In genomic region chr15:89662893-89663673, GRCh38 we compare ENCODE assay signal across 1 cellular context.
TF ChIP-seq lines count a peak whose summit lies in the region.

No MANE protein-coding gene starts in this region.

TF ChIP-seq in HCT116, 20 proteins besides CTCF, POLR2A, EP300 and RAD21 (continued from another document):
- TF ChIP-seq, protein P1, sequence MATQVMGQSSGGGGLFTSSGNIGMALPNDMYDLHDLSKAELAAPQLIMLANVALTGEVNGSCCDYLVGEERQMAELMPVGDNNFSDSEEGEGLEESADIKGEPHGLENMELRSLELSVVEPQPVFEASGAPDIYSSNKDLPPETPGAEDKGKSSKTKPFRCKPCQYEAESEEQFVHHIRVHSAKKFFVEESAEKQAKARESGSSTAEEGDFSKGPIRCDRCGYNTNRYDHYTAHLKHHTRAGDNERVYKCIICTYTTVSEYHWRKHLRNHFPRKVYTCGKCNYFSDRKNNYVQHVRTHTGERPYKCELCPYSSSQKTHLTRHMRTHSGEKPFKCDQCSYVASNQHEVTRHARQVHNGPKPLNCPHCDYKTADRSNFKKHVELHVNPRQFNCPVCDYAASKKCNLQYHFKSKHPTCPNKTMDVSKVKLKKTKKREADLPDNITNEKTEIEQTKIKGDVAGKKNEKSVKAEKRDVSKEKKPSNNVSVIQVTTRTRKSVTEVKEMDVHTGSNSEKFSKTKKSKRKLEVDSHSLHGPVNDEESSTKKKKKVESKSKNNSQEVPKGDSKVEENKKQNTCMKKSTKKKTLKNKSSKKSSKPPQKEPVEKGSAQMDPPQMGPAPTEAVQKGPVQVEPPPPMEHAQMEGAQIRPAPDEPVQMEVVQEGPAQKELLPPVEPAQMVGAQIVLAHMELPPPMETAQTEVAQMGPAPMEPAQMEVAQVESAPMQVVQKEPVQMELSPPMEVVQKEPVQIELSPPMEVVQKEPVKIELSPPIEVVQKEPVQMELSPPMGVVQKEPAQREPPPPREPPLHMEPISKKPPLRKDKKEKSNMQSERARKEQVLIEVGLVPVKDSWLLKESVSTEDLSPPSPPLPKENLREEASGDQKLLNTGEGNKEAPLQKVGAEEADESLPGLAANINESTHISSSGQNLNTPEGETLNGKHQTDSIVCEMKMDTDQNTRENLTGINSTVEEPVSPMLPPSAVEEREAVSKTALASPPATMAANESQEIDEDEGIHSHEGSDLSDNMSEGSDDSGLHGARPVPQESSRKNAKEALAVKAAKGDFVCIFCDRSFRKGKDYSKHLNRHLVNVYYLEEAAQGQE (IDR thresholded peaks at IDR 0.05; ENCODE audit: low read depth) = no peak
- TF ChIP-seq ZBTB33 (IDR thresholded peaks at IDR 0.05; ENCODE audit: extremely low read depth, insufficient replicate concordance, low read length) (no peak), ZFX (IDR thresholded peaks at IDR 0.05) (no peak), JUND (IDR thresholded peaks at IDR 0.05) (no peak), ZNF274 (IDR thresholded peaks at IDR 0.05; ENCODE audit: low read depth, low read length) (no peak), TCF7L2 (IDR thresholded peaks at IDR 0.05; ENCODE audit: borderline replicate concordance, extremely low read depth, insufficient read depth, insufficient read length) (no peak), CEBPB (IDR thresholded peaks at IDR 0.05; ENCODE audit: low read depth) (no peak), CBX3 (IDR thresholded peaks at IDR 0.05; ENCODE audit: low read depth) (no peak), SIN3A (IDR thresholded peaks at IDR 0.05; ENCODE audit: low read depth) (no peak), SP1 (IDR thresholded peaks at IDR 0.05; ENCODE audit: low read depth) (no peak), MAX (IDR thresholded peaks at IDR 0.05) (no peak), POLR2AphosphoS5 (IDR thresholded peaks at IDR 0.05; ENCODE audit: low read depth, low read length) (no peak), EGR1 (IDR thresholded peaks at IDR 0.05; ENCODE audit: low read depth) (no peak), EZH2 (IDR thresholded peaks at IDR 0.05) (no peak), YY1 (IDR thresholded peaks at IDR 0.05; ENCODE audit: extremely low read depth, insufficient replicate concordance, low read depth, low read length) (no peak), ELF1 (IDR thresholded peaks at IDR 0.05; ENCODE audit: borderline replicate concordance, low read depth) (no peak)
- TF ChIP-seq, protein P2, sequence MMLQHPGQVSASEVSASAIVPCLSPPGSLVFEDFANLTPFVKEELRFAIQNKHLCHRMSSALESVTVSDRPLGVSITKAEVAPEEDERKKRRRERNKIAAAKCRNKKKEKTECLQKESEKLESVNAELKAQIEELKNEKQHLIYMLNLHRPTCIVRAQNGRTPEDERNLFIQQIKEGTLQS (IDR thresholded peaks at IDR 0.05) = no peak
